ENCODE assay signal across 1 cellular context in genomic region chr2:62321370-62321769, GRCh38.
TF ChIP-seq lines count a peak whose summit lies in the region.

No MANE protein-coding gene starts in this region.

TF ChIP-seq in H1, 55 proteins besides CTCF, POLR2A, EP300 and RAD21:
- TF ChIP-seq EZH2 (IDR thresholded peaks at IDR 0.05; ENCODE audit: low read depth, low read length, severe bottlenecking) (no peak), SIN3A (conservative IDR thresholded peaks at IDR 0.05 in 1 of 2, IDR thresholded peaks at IDR 0.05 in 1 of 2; ENCODE audit: low read depth in 1 of 2, low read length in 2 of 2) (no peak), TBP (IDR thresholded peaks at IDR 0.05; ENCODE audit: low read depth, low read length) (no peak), TAF7 (optimal IDR thresholded peaks at IDR 0.05; ENCODE audit: borderline replicate concordance, low read depth, low read length) (no peak), CHD2 (IDR thresholded peaks at IDR 0.05; ENCODE audit: low read length) (no peak), JUN (IDR thresholded peaks at IDR 0.05; ENCODE audit: low read depth, low read length) (no peak), TEAD4 (IDR thresholded peaks at IDR 0.05; ENCODE audit: low read depth, low read length) (no peak), CREB1 (IDR thresholded peaks at IDR 0.05) (no peak), RXRA (IDR thresholded peaks at IDR 0.05; ENCODE audit: insufficient read depth, low read depth, low read length) (no peak)
TF ChIP-seq in H1: peak in this region for 0.
